Comparison of ENCODE assay signal across 8 cellular contexts in the genomic region with DNA sequence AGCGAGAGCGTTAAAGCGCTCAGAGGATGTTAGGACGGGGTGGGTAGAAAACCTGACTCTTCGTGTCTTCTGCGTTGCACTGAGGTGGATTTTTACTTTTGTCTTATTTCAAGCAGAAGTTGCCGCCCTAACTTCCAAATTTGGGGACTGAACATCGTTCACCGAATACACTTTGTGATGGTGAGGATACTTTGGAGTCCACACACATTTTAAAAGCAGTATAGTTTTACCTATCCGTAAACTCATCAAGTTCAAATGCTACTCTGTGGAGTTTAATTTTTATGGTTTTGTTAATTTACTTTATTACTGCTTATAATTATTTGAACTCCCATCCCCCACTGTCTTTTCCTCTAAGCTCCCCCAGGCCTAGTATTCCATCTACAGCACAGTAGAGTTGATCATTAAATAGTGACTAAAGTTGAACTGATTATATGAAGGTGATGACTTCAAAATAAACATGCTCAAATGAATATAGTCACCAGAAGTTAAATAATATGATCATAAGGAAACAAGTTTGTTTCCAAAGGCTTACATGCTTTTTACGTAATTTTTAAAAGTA. TPM values are rescaled to one million over a fixed set of nuclear protein-coding genes. Genes with fewer than 3 reads are reported as not detected.
DNase-seq lines count a peak whose midpoint lies in the region; ATAC-seq and TF ChIP-seq lines count a peak whose summit lies in the region.

No MANE protein-coding gene starts in this region.

- peak overlapping the region; percentile 84 for H3K4me3 Mint-ChIP-seq in CD8-positive, alpha-beta T cell
- H3K4me3 Mint-ChIP-seq in effector memory CD8-positive, alpha-beta T cell, result peak overlapping the region; percentile 78 to 80
- peak overlapping the region; percentile 84 for H3K4me3 Mint-ChIP-seq in neural progenitor cell

- H4K20me1 ChIP-seq in OCI-LY3 (ENCODE audit: insufficient read depth, low read length) (no peaks in the 10 kb centered on the region), neural progenitor cell (ENCODE audit: low read depth) (peaks cover 7% of the 10 kb centered on the region)

- H3K4me2 ChIP-seq in OCI-LY3 (ENCODE audit: low read length), result peak overlapping the region; percentile 87
- peak overlapping the region; percentile 93 for H3K4me2 ChIP-seq in neural progenitor cell

- intact Hi-C loops in CD8-positive, alpha-beta T cell (cut with DNase I, micrococcal nuclease), result loop anchor here (5.0 kb wide), 2 partner anchors 68 to 93 kb away; a partner anchor contains a TSS

- H3K79me2 ChIP-seq in OCI-LY3 (ENCODE audit: low read length), result peaks cover 4% of the 10 kb centered on the region; the same call in 1 of the 2 replicates
- H3K79me2 ChIP-seq in neural progenitor cell (ENCODE audit: low read depth), result no peaks in the 10 kb centered on the region

- H3K4me1 Mint-ChIP-seq in CD8-positive, alpha-beta T cell (ENCODE audit: low read depth), result peaks cover 26% of the 10 kb centered on the region
- H3K4me1 Mint-ChIP-seq in effector memory CD8-positive, alpha-beta T cell (ENCODE audit: low read depth in 2 of 2), result peaks cover 8 to 43% of the 10 kb centered on the region in 2 donors
- peaks cover 29% of the 10 kb centered on the region for H3K4me1 Mint-ChIP-seq in neural progenitor cell

- no peak for TF ChIP-seq CTCF in CD8-positive, alpha-beta T cell (IDR thresholded peaks at IDR 0.05)
- TF ChIP-seq CTCF in OCI-LY3 (IDR thresholded peaks at IDR 0.05; ENCODE audit: low read depth, low read length), result no peak
- TF ChIP-seq CTCF in neural progenitor cell (IDR thresholded peaks at IDR 0.05), result no peak
- TF ChIP-seq CTCF in GM10248 (IDR thresholded peaks at IDR 0.05; ENCODE audit: control extremely low read depth, extremely low read depth, low read depth, missing control alignments), result no peak

- H3K27me3 ChIP-seq in CD8-positive, alpha-beta T cell (ENCODE audit: insufficient read depth, low read length), result no peaks in the 10 kb centered on the region
- H3K27me3 ChIP-seq in OCI-LY3 (ENCODE audit: low read depth, low read length) (no peaks in the 10 kb centered on the region), neural progenitor cell (peaks cover 43% of the 10 kb centered on the region)

- no peaks in the 10 kb centered on the region for H3K9me3 Mint-ChIP-seq in CD8-positive, alpha-beta T cell
- no peaks in the 10 kb centered on the region for H3K9me3 Mint-ChIP-seq in effector memory CD8-positive, alpha-beta T cell
- no peaks in the 10 kb centered on the region for H3K9me3 Mint-ChIP-seq in neural progenitor cell

- DNase-seq in CD8-positive, alpha-beta T cell, result no peak
- DNase-seq in effector memory CD8-positive, alpha-beta T cell, result no peak
- no peak for DNase-seq in neural progenitor cell (ENCODE audit: low spot score)
- no peak for DNase-seq in stimulated activated CD4-positive, alpha-beta T cell treated with anti-CD3 and anti-CD28 coated beads, Interleukin-2, amount 100 ng/mL, for 24 hours
- no peak for DNase-seq in GM10248 (ENCODE audit: extremely low spot score)
- no peak for DNase-seq in UCSD-AML1 (lab: John Stamatoyannopoulos, UW; ENCODE audit: unreplicated experiment)
- DNase-seq in COLO829 (ENCODE audit: low spot score), result no peak

- ATAC-seq in CD8-positive, alpha-beta T cell, result no peak
- ATAC-seq in effector memory CD8-positive, alpha-beta T cell (replicated peaks), result no peak

- H3K27me3 Mint-ChIP-seq in CD8-positive, alpha-beta T cell (ENCODE audit: low read depth), result no peaks in the 10 kb centered on the region
- H3K27me3 Mint-ChIP-seq in effector memory CD8-positive, alpha-beta T cell, result no peaks in the 10 kb centered on the region
- H3K27me3 Mint-ChIP-seq in neural progenitor cell (ENCODE audit: insufficient read depth, low read depth), result peaks cover 10% of the 10 kb centered on the region

- CTCF ChIA-PET in CD8-positive, alpha-beta T cell (lab: Charles Lee), result interaction anchor here (1.0 to 2.7 kb wide), 3 partner anchors 9 to 30 kb away, joined by 3 to 9 read pairs (median 4); no protein-coding TSS in a partner anchor
- CTCF ChIA-PET in GM10248 (lab: Yijun Ruan, JAX), result interaction anchor here (0.8 to 3.3 kb wide), 15 partner anchors 8 to 105 kb away, joined by 3 to 21 read pairs (median 3); a partner anchor contains a TSS

- peaks cover 26% of the 10 kb centered on the region for H3F3A ChIP-seq in neural progenitor cell (ENCODE audit: low read depth)

- H2AFZ ChIP-seq in OCI-LY3 (ENCODE audit: low read depth, low read length), result peak overlapping the region; percentile 74
- peak overlapping the region; percentile 96 for H2AFZ ChIP-seq in neural progenitor cell (replicated peaks)

- peaks cover 11% of the 10 kb centered on the region for H3K36me3 Mint-ChIP-seq in CD8-positive, alpha-beta T cell
- H3K36me3 Mint-ChIP-seq in effector memory CD8-positive, alpha-beta T cell (ENCODE audit: insufficient read depth), result peaks cover 15% of the 10 kb centered on the region
- H3K36me3 Mint-ChIP-seq in neural progenitor cell, result peaks cover 4% of the 10 kb centered on the region

- H3K9ac ChIP-seq in OCI-LY3 (ENCODE audit: low read length), result peak overlapping the region; percentile 90
- no peak overlapping the region for H3K9ac ChIP-seq in neural progenitor cell

- peaks cover 6% of the 10 kb centered on the region for H3K4me1 ChIP-seq in CD8-positive, alpha-beta T cell (ENCODE audit: insufficient read depth, low read length)
- H3K4me1 ChIP-seq in OCI-LY3 (ENCODE audit: low read length), result peaks cover 14% of the 10 kb centered on the region
- peaks cover 18% of the 10 kb centered on the region for H3K4me1 ChIP-seq in neural progenitor cell

- H3K27ac Mint-ChIP-seq in CD8-positive, alpha-beta T cell, result peak overlapping the region; percentile 79
- peak overlapping the region in 1 of 2 donors; percentile 91 for H3K27ac Mint-ChIP-seq in effector memory CD8-positive, alpha-beta T cell
- H3K27ac Mint-ChIP-seq in neural progenitor cell, result no peak overlapping the region

- H3K9me3 ChIP-seq in CD8-positive, alpha-beta T cell (ENCODE audit: low read length), result no peaks in the 10 kb centered on the region
- H3K9me3 ChIP-seq in OCI-LY3 (ENCODE audit: insufficient read depth, low read length) (no peaks in the 10 kb centered on the region), neural progenitor cell (ENCODE audit: low read depth) (no peaks in the 10 kb centered on the region)

- no peaks in the 10 kb centered on the region for H3K36me3 ChIP-seq in CD8-positive, alpha-beta T cell (ENCODE audit: insufficient read depth, low read length)
- H3K36me3 ChIP-seq in OCI-LY3 (replicated peaks; ENCODE audit: low read depth, low read length), result peaks cover 11% of the 10 kb centered on the region
- H3K36me3 ChIP-seq in neural progenitor cell, result no peaks in the 10 kb centered on the region

- POLR2A ChIA-PET in CD8-positive, alpha-beta T cell (lab: Charles Lee), result interaction anchor here (0.8 to 1.2 kb wide), 4 partner anchors 10 to 47 kb away, joined by 3 to 4 read pairs (median 4); no protein-coding TSS in a partner anchor
- POLR2A ChIA-PET in GM10248 (lab: Yijun Ruan, JAX), result interaction anchor here (0.8 kb wide), 1 partner anchor 11 kb away, joined by 4 read pairs; no protein-coding TSS in a partner anchor

- peak overlapping the region; percentile 76 for H3K4me3 ChIP-seq in CD8-positive, alpha-beta T cell (ENCODE audit: low read depth, low read length)
- H3K4me3 ChIP-seq in OCI-LY3 (ENCODE audit: low read length) (peak overlapping the region; percentile 87), neural progenitor cell (peak overlapping the region; percentile 80)

- H3K27ac ChIP-seq in CD8-positive, alpha-beta T cell (ENCODE audit: low read depth, low read length), result peak overlapping the region; percentile 44
- H3K27ac ChIP-seq in OCI-LY3 (ENCODE audit: low read length) (peak overlapping the region; percentile 43), neural progenitor cell (no peak overlapping the region)

RNA-seq across cellular contexts. Expression of a gene that starts 0.6 kb away (rescaled TPM):
- 10 to 100 TPM in 1 of 2 experiments, 1 to 10 TPM in 1; 9.9 to 15.2 TPM for total RNA-seq in CD8-positive, alpha-beta T cell
- total RNA-seq in neural progenitor cell (ENCODE audit: low replicate concordance), result 0.96 and 2.5 TPM in 2 replicates

RNA-seq across cellular contexts. Expression of a gene that starts 38.0 kb away (rescaled TPM):
- total RNA-seq in CD8-positive, alpha-beta T cell, result 100 to 1,000 TPM in 1 of 2 experiments, 10 to 100 TPM in 1; 97.9 to 103 TPM
- 14.6 and 24.4 TPM in 2 replicates for total RNA-seq in neural progenitor cell (ENCODE audit: low replicate concordance)
